1 cellular context compared by ENCODE assay signal in the genomic region with DNA sequence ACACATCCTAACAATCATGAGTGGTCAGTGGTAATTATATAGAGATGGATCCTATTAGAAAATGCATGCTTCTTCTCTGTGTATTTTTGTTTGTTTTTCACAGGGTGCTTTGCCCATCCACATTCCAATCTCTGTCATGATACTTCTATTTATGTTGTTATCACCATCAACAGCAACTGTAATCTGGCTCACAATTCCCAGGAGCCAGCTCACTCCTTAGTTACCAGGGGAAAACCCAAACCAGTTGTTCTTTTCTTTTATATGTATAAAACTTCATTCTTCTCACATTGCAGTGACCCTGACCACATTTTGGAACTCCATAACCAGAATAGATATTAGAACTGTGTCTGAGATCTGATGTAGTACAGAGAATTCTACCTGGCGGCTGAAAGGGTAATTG.
TF ChIP-seq lines count a peak whose summit lies in the region.

No MANE protein-coding gene starts in this region.

TF ChIP-seq in HepG2, 621 proteins besides CTCF, POLR2A, EP300 and RAD21 (continued from another document):
- TF ChIP-seq ARID4A (CRISPR knock-in tag; IDR thresholded peaks at IDR 0.05; ENCODE audit: borderline replicate concordance), result no peak
- no peak for TF ChIP-seq ZNF710 (CRISPR knock-in tag; IDR thresholded peaks at IDR 0.05; ENCODE audit: borderline replicate concordance)
- TF ChIP-seq IRF2 (CRISPR knock-in tag; IDR thresholded peaks at IDR 0.05), result no peak
- TF ChIP-seq DPF2 (CRISPR knock-in tag; IDR thresholded peaks at IDR 0.05; ENCODE audit: borderline replicate concordance, low read depth), result no peak
- no peak for TF ChIP-seq ZNF264 (CRISPR knock-in tag; IDR thresholded peaks at IDR 0.05)
- TF ChIP-seq ZNF570 (CRISPR knock-in tag; IDR thresholded peaks at IDR 0.05; ENCODE audit: borderline replicate concordance), result no peak
- TF ChIP-seq ZNF775 (CRISPR knock-in tag; IDR thresholded peaks at IDR 0.05; ENCODE audit: borderline replicate concordance), result no peak
